17 cellular contexts compared by ENCODE assay signal in the genomic region with DNA sequence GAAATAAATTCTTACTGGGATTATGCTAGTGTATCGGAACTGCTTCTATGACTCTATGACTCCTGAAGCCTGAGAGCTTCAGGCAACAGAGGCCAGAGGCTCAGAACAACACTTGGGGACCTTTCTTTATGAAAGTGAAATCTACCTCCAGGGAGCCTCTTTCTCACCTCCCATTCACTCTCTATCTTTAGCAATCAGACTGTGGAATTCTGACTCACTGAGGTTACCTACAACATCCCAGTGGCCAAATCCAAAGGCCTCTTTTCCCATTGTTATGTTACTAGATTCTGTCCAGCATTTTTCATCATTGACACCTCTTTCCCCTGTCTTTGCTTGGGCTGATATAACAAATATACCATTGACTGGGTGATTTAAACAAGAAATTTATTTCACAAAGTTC. TPM values are rescaled to one million over a fixed set of nuclear protein-coding genes. Genes with fewer than 3 reads are reported as not detected.
DNase-seq lines count a peak whose midpoint lies in the region; ATAC-seq, FAIRE-seq and TF ChIP-seq lines count a peak whose summit lies in the region.
"Had no signal": no experiment of that assay in that cellular context is flagged by ENCODE, and none has a peak within 500 bp of the region (broad histone marks: within the 10 kb centered on the region; RNA-seq: fewer than 3 reads in every experiment).

No MANE protein-coding gene starts in this region.

- FAIRE-seq in bronchial epithelial cell (lab: Jason Lieb, UNC) = no peak
- FAIRE-seq: G401.6 had no signal

- H3K27ac ChIP-seq in PC-3 (ENCODE audit: low read length) = no peak overlapping the region
- no peak overlapping the region for H3K27ac ChIP-seq in parathyroid adenoma
- H3K27ac ChIP-seq in left ventricle myocardium inferior (replicated peaks) = no peak overlapping the region
- H3K27ac ChIP-seq: GM23248 had no signal

- H3K9me2 ChIP-seq in PC-3 (replicated peaks; ENCODE audit: low read length) = no peaks in the 10 kb centered on the region

- H3K4me2 ChIP-seq in PC-3 (ENCODE audit: low read length) (no peak overlapping the region), parathyroid adenoma (ENCODE audit: low read length) (no peak overlapping the region)

- H2AFZ ChIP-seq in PC-3 (ENCODE audit: low read length) (no peak overlapping the region), parathyroid adenoma (peak overlapping the region; percentile 22)
- H2AFZ ChIP-seq: GM23248 had no signal

- H3K79me2 ChIP-seq in PC-3 (ENCODE audit: low read length) = no peaks in the 10 kb centered on the region
- no peaks in the 10 kb centered on the region for H3K79me2 ChIP-seq in parathyroid adenoma

- H3K9me3 ChIP-seq in PC-3 (ENCODE audit: low read length) (no peaks in the 10 kb centered on the region), parathyroid adenoma (ENCODE audit: control insufficient read depth, low read length) (no peaks in the 10 kb centered on the region), left ventricle myocardium inferior (replicated peaks) (no peaks in the 10 kb centered on the region)

- H3F3A ChIP-seq in PC-3 (ENCODE audit: low read length, unreplicated experiment) = no peaks in the 10 kb centered on the region

- H4K20me1 ChIP-seq in PC-3 (ENCODE audit: low read length) = no peaks in the 10 kb centered on the region

- H3K9ac ChIP-seq in PC-3 (ENCODE audit: low read length) (no peak overlapping the region), parathyroid adenoma (no peak overlapping the region)
- H3K9ac ChIP-seq: GM23248 had no signal

- ATAC-seq in PC-3 (no peak), HG03095 (IDR thresholded peaks at IDR 0.05; ENCODE audit: unreplicated experiment) (no peak)

- TF ChIP-seq CTCF in PC-3 (conservative IDR thresholded peaks at IDR 0.05; ENCODE audit: low read depth, low read length) (no peak), bronchial epithelial cell (IDR thresholded peaks at IDR 0.05; ENCODE audit: insufficient read depth, low read length, severe bottlenecking) (no peak), parathyroid adenoma (IDR thresholded peaks at IDR 0.05) (no peak), left ventricle myocardium inferior (IDR thresholded peaks at IDR 0.05; ENCODE audit: borderline replicate concordance) (no peak)

- POLR2A ChIA-PET in PC-3 (lab: Charles Lee; ENCODE audit: unreplicated experiment) = no interaction called here

- DNase-seq in PC-3 (peak; percentile 6), bronchial epithelial cell (ENCODE audit: low read depth) (peak; percentile 19), HT-29 (ENCODE audit: low spot score) (no peak), left ventricle myocardium inferior (no peak)
- DNase-seq: C1 segment of cervical spinal cord; Calu3; CD4-positive, alpha-beta memory T cell; COR-L47; DND-41; GM23248; H9 had no signal

- H3K36me3 ChIP-seq in PC-3 (ENCODE audit: low read depth, low read length) (no peaks in the 10 kb centered on the region), bronchial epithelial cell (ENCODE audit: control insufficient read depth, insufficient read depth, low read length) (no peaks in the 10 kb centered on the region), parathyroid adenoma (ENCODE audit: control insufficient read depth, insufficient read depth, low read length) (no peaks in the 10 kb centered on the region), left ventricle myocardium inferior (no peaks in the 10 kb centered on the region)

- peaks cover 42% of the 10 kb centered on the region for H3K27me3 ChIP-seq in PC-3 (ENCODE audit: low read length)
- H3K27me3 ChIP-seq in bronchial epithelial cell (ENCODE audit: control insufficient read depth, insufficient read depth, low read length) = peaks cover 4% of the 10 kb centered on the region
- no peaks in the 10 kb centered on the region for H3K27me3 ChIP-seq in parathyroid adenoma (ENCODE audit: control insufficient read depth, insufficient read depth, low read length)
- H3K27me3 ChIP-seq in left ventricle myocardium inferior (ENCODE audit: low read depth) = peaks cover 23% of the 10 kb centered on the region

- no TSS peak for BruUV-seq in PC-3 (replicated peaks; lab: Mats Ljungman, UMichigan)

- no peak overlapping the region for H3K4me3 ChIP-seq in PC-3 (ENCODE audit: low read length)
- H3K4me3 ChIP-seq in bronchial epithelial cell (ENCODE audit: low read depth, low read length) = no peak overlapping the region
- no peak overlapping the region for H3K4me3 ChIP-seq in parathyroid adenoma (ENCODE audit: low read depth, low read length)
- no peak overlapping the region for H3K4me3 ChIP-seq in left ventricle myocardium inferior
- H3K4me3 ChIP-seq: GM23248 had no signal

- H3K4me1 ChIP-seq in PC-3 (ENCODE audit: insufficient read depth, low read length) = no peaks in the 10 kb centered on the region
- H3K4me1 ChIP-seq in parathyroid adenoma = peaks cover 9% of the 10 kb centered on the region
- H3K4me1 ChIP-seq in left ventricle myocardium inferior = no peaks in the 10 kb centered on the region

- intact Hi-C loops in PC-3 (cut with micrococcal nuclease) = no loop called here
- intact Hi-C loops in left ventricle myocardium inferior (cut with micrococcal nuclease) = no loop called here

- CTCF ChIA-PET in PC-3 (lab: Charles Lee) = no interaction called here

RNA-seq across cellular contexts. Expression of a gene that starts 14.1 kb away (rescaled TPM):
- 2.9 and 5.4 TPM in 2 replicates for total RNA-seq in PC-3 (2014; rRNA removed)
- 12.1 and 16.4 TPM in 2 replicates for total RNA-seq in bronchial epithelial cell
- 0.13 and 2.5 TPM in 2 replicates for total RNA-seq in HT-29 (2014; rRNA removed; shearing (Covaris generic))
- total RNA-seq in left ventricle myocardium inferior = 1.8 TPM
- total RNA-seq: A172; CD4-positive, alpha-beta memory T cell; H4 had no signal

RNA-seq across cellular contexts. Expression of a gene that starts 18.9 kb away (rescaled TPM):
- not detected in 2 replicates for total RNA-seq in PC-3 (2014; rRNA removed)
- total RNA-seq in bronchial epithelial cell = under 0.01 and 0.38 TPM in 2 replicates
- not detected in 2 replicates for total RNA-seq in HT-29 (2014; rRNA removed; shearing (Covaris generic))
- total RNA-seq in left ventricle myocardium inferior = not detected
- total RNA-seq: A172; A673; Calu3; CD4-positive, alpha-beta memory T cell; GM23248 had no signal

Comparison
In these comparisons a context has a peak if more than half of its experiments do, and no peak if none do; other contexts are left out.
1. DNase-seq: peak in PC-3 (single experiment) and bronchial epithelial cell (single experiment); none in HT-29 (single experiment) and left ventricle myocardium inferior (single experiment).